Comparison of ENCODE assay signal across 16 cellular contexts in genomic region chr9:113588936-113589335, GRCh38.
DNase-seq lines count a peak whose midpoint lies in the region; ATAC-seq and TF ChIP-seq lines count a peak whose summit lies in the region.
"Had no signal": no experiment of that assay in that cellular context is flagged by ENCODE, and none has a peak within 500 bp of the region (broad histone marks: within the 10 kb centered on the region; RNA-seq: fewer than 3 reads in every experiment).

No MANE protein-coding gene starts in this region.

- no peak for TF ChIP-seq CTCF in lung (IDR thresholded peaks at IDR 0.05; ENCODE audit: control extremely low read depth, extremely low read depth)
- no peak for TF ChIP-seq CTCF in stomach (IDR thresholded peaks at IDR 0.05)
- no peak for TF ChIP-seq CTCF in GM13977 (IDR thresholded peaks at IDR 0.05; ENCODE audit: extremely low read depth, insufficient read depth, missing control alignments)

- H3K4me1 ChIP-seq in CD8-positive, alpha-beta memory T cell (ENCODE audit: insufficient read depth, low read length), result peaks cover 4% of the 10 kb centered on the region
- H3K4me1 ChIP-seq in lung (ENCODE audit: control insufficient read depth in 2 of 2, insufficient read depth in 2 of 2, low read length in 2 of 2) (peaks cover 15 to 45% of the 10 kb centered on the region in 2 donors), stomach (peaks cover 25 to 93% (median 60%) of the 10 kb centered on the region in 4 donors)

- ATAC-seq in lung (ENCODE audit: insufficient read depth, low FRiP score), result no peak
- ATAC-seq: WTC11 had no signal

- H3K27ac Mint-ChIP-seq in CD8-positive, alpha-beta memory T cell, result peak overlapping the region in 5 of 8 donors; percentile 33 to 83 (median 75)
- peak overlapping the region; percentile 44 for H3K27ac Mint-ChIP-seq in activated T-helper 1 cell treated with anti-CD3 and anti-CD28 coated beads, Interleukin-12 subunit alpha, Interleukin-12 subunit beta, Interleukin-2, Interleukin-4 antibody, amounts not matched to agents 30 ng/mL and 10 ng/mL and 1 ng/mL, durations not matched to agents 14 hours and 24 hours and 36 hours
- H3K27ac Mint-ChIP-seq: WTC11 had no signal

- intact Hi-C loops in activated T-helper 1 cell treated with anti-CD3 and anti-CD28 coated beads, Interleukin-12 subunit alpha, Interleukin-12 subunit beta, Interleukin-2, Interleukin-4 antibody, amounts not matched to agents 30 ng/mL and 10 ng/mL and 1 ng/mL, durations not matched to agents 14 hours and 24 hours and 36 hours (cut with micrococcal nuclease), result loop anchor here (10.0 kb wide), 1 partner anchor 1674 kb away; no protein-coding TSS in a partner anchor
- intact Hi-C loops in stomach (cut with DNase I; ENCODE audit: low total_unique reads), result loop anchor here (5.0 kb wide), 1 partner anchor 142 kb away; no protein-coding TSS in a partner anchor

- POLR2A ChIA-PET in CD8-positive, alpha-beta memory T cell (lab: Charles Lee), result no interaction called here

- CTCF ChIA-PET in CD8-positive, alpha-beta memory T cell (lab: Charles Lee), result interaction anchor here (0.9 to 6.5 kb wide), 8 partner anchors 13 to 314 kb away, joined by 3 to 45 read pairs (median 4); partner anchors contain the start of genes CDC26 and PRPF4

- WGBS in lung, 2 donors, result 25 to 35% methylated on average over 1 of the region's 1 CpG
- 29 to 78% (median 47%) methylated on average over 1 of the region's 1 CpG for WGBS in stomach, 5 donors

- no peak for DNase-seq in CD8-positive, alpha-beta memory T cell
- DNase-seq in activated T-helper 1 cell treated with anti-CD3 and anti-CD28 coated beads, Interleukin-12 subunit alpha, Interleukin-12 subunit beta, Interleukin-2, Interleukin-4 antibody, amounts not matched to agents 30 ng/mL and 10 ng/mL and 1 ng/mL, durations not matched to agents 14 hours and 24 hours and 36 hours (ENCODE audit: low spot score), result no peak
- DNase-seq in lung (ENCODE audit: low spot score) (no peak), stomach (no peak), GM13977 (ENCODE audit: low spot score) (no peak), NCI-H69 (lab: John Stamatoyannopoulos, UW) (no peak), medulla oblongata (ENCODE audit: extremely low spot score) (no peak)
- DNase-seq: activated effector memory CD4-positive, alpha-beta T cell treated with anti-CD3 and anti-CD28 coated beads, Interleukin-2, amount 50 U/mL, for 16 hours; cortex of kidney; mesendoderm; NCI-H146; NCI-H345; NK-92 treated with Interleukin-12 subunit alpha and Interleukin-12 subunit beta, amount 100 ng/mL, for 24 hours; RPMI8226 had no signal

- TF ChIP-seq EP300 in stomach (IDR thresholded peaks at IDR 0.05), result no peak

- H3K9me3 Mint-ChIP-seq in CD8-positive, alpha-beta memory T cell, result no peaks in the 10 kb centered on the region
- H3K9me3 Mint-ChIP-seq in activated T-helper 1 cell treated with anti-CD3 and anti-CD28 coated beads, Interleukin-12 subunit alpha, Interleukin-12 subunit beta, Interleukin-2, Interleukin-4 antibody, amounts not matched to agents 30 ng/mL and 10 ng/mL and 1 ng/mL, durations not matched to agents 14 hours and 24 hours and 36 hours, result no peaks in the 10 kb centered on the region
- H3K9me3 Mint-ChIP-seq: WTC11 had no signal

- peaks cover 9% of the 10 kb centered on the region for H3K36me3 ChIP-seq in CD8-positive, alpha-beta memory T cell (ENCODE audit: insufficient read depth, low read length)
- H3K36me3 ChIP-seq in lung (ENCODE audit: control insufficient read depth in 2 of 2, insufficient read depth in 2 of 2, low read length in 2 of 2) (peaks cover 2 to 14% of the 10 kb centered on the region in 2 donors), stomach (peaks cover 10 to 29% (median 28%) of the 10 kb centered on the region in 4 donors)

- H3K27me3 Mint-ChIP-seq in CD8-positive, alpha-beta memory T cell, result no peaks in the 10 kb centered on the region
- H3K27me3 Mint-ChIP-seq in activated T-helper 1 cell treated with anti-CD3 and anti-CD28 coated beads, Interleukin-12 subunit alpha, Interleukin-12 subunit beta, Interleukin-2, Interleukin-4 antibody, amounts not matched to agents 30 ng/mL and 10 ng/mL and 1 ng/mL, durations not matched to agents 14 hours and 24 hours and 36 hours (ENCODE audit: insufficient read depth), result no peaks in the 10 kb centered on the region

- no peak overlapping the region for H3K4me3 ChIP-seq in CD8-positive, alpha-beta memory T cell (ENCODE audit: low read length)
- H3K4me3 ChIP-seq in lung (no peak overlapping the region), stomach (no peak overlapping the region)

- no peaks in the 10 kb centered on the region for H3K27me3 ChIP-seq in CD8-positive, alpha-beta memory T cell (ENCODE audit: insufficient read depth, low read length, poor library complexity, severe bottlenecking)
- H3K27me3 ChIP-seq in lung (ENCODE audit: control insufficient read depth, insufficient read depth) (no peaks in the 10 kb centered on the region), stomach (no peaks in the 10 kb centered on the region)

- H3K4me3 Mint-ChIP-seq in CD8-positive, alpha-beta memory T cell, result no peak overlapping the region
- no peak overlapping the region for H3K4me3 Mint-ChIP-seq in activated T-helper 1 cell treated with anti-CD3 and anti-CD28 coated beads, Interleukin-12 subunit alpha, Interleukin-12 subunit beta, Interleukin-2, Interleukin-4 antibody, amounts not matched to agents 30 ng/mL and 10 ng/mL and 1 ng/mL, durations not matched to agents 14 hours and 24 hours and 36 hours
- H3K4me3 Mint-ChIP-seq: WTC11 had no signal

- in situ Hi-C loops in GM13977 (cut with MboI; ENCODE audit: low pct_unique_long_range_greater_than_20kb, low sequenced_read_pairs, unreplicated experiment), result no loop called here

- no peaks in the 10 kb centered on the region for H3K9me3 ChIP-seq in CD8-positive, alpha-beta memory T cell (ENCODE audit: low read length)
- no peaks in the 10 kb centered on the region for H3K9me3 ChIP-seq in lung (ENCODE audit: control insufficient read depth in 2 of 2, insufficient read depth in 1 of 2, low read length in 1 of 2)
- H3K9me3 ChIP-seq in stomach, result no peaks in the 10 kb centered on the region

- H3K27ac ChIP-seq in CD8-positive, alpha-beta memory T cell (ENCODE audit: low read depth, low read length), result no peak overlapping the region
- H3K27ac ChIP-seq in lung (ENCODE audit: low read depth in 1 of 2, low read length in 1 of 2), result peak overlapping the region; percentile 71 to 80
- peak overlapping the region in 4 of 5 donors; percentile 28 to 74 (median 68) for H3K27ac ChIP-seq in stomach
- H3K27ac ChIP-seq: epithelial cell of prostate had no signal

- H3K4me1 Mint-ChIP-seq in CD8-positive, alpha-beta memory T cell, result peaks cover 34 to 50% (median 48%) of the 10 kb centered on the region in 3 donors
- peaks cover 67% of the 10 kb centered on the region for H3K4me1 Mint-ChIP-seq in activated T-helper 1 cell treated with anti-CD3 and anti-CD28 coated beads, Interleukin-12 subunit alpha, Interleukin-12 subunit beta, Interleukin-2, Interleukin-4 antibody, amounts not matched to agents 30 ng/mL and 10 ng/mL and 1 ng/mL, durations not matched to agents 14 hours and 24 hours and 36 hours (ENCODE audit: low read depth)

- peaks cover 0 to 61% (median 5%) of the 10 kb centered on the region in 3 donors for H3K36me3 Mint-ChIP-seq in CD8-positive, alpha-beta memory T cell
- H3K36me3 Mint-ChIP-seq in activated T-helper 1 cell treated with anti-CD3 and anti-CD28 coated beads, Interleukin-12 subunit alpha, Interleukin-12 subunit beta, Interleukin-2, Interleukin-4 antibody, amounts not matched to agents 30 ng/mL and 10 ng/mL and 1 ng/mL, durations not matched to agents 14 hours and 24 hours and 36 hours (ENCODE audit: low read depth), result peaks cover 23% of the 10 kb centered on the region
- H3K36me3 Mint-ChIP-seq: WTC11 had no signal

- no peak for TF ChIP-seq POLR2A in stomach (IDR thresholded peaks at IDR 0.05)
